In the genomic region with DNA sequence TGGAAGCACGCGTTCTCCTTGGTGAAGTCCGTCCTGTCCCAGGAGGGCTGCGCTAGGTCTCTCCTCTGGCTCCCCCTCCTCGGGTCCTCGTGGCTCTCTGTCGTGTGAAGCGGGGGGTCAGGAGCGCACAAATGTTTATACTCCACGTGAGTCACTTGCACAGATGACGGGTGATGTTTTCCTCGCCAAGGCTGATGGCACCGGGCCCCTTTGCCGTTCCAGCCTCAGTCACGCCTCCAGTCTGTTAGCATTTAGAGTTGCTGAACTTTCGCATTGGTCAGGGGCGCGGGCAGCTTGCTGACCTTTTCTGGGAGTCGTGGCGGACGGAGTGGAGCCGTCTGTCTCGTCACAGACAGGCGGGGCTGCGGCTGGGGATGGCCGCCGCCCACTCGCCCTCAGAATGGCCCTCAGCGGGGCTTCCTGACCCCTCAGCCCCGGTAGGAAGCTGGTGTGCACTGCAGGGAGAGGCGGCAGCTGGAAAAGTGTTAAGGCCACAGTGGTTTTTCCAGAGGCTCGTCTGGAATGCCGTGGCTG, we compare ENCODE assay signal across 9 cellular contexts. TPM values are rescaled to one million over a fixed set of nuclear protein-coding genes. Genes with fewer than 3 reads are reported as not detected.
DNase-seq lines count a peak whose midpoint lies in the region; ATAC-seq and TF ChIP-seq lines count a peak whose summit lies in the region.
"Had no signal": no experiment of that assay in that cellular context is flagged by ENCODE, and none has a peak within 500 bp of the region (broad histone marks: within the 10 kb centered on the region; RNA-seq: fewer than 3 reads in every experiment).

No MANE protein-coding gene starts in this region.

- peaks cover 59% of the 10 kb centered on the region for H3K79me2 ChIP-seq in osteoblast (ENCODE audit: insufficient read depth, low read length)

- H3K4me3 ChIP-seq in adrenal gland (no peak overlapping the region), osteoblast (ENCODE audit: insufficient read depth, low read length) (peak overlapping the region; percentile 54)

- intact Hi-C loops in adrenal gland (cut with DNase I) (no loop called here), cardiac septum (cut with DNase I) (loop anchor here (10.0 kb wide), 1 partner anchor 186 kb away; no protein-coding TSS in a partner anchor)

- H3K4me1 ChIP-seq in adrenal gland (replicated peaks in 1 of 2) = peaks cover 7 to 22% of the 10 kb centered on the region in 2 donors
- H3K4me1 ChIP-seq in osteoblast (ENCODE audit: insufficient read depth, low read length) = peaks cover 33% of the 10 kb centered on the region

- DNase-seq in AG08396 (ENCODE audit: low spot score) (peak; percentile 89), adrenal gland (peak; percentile 33 to 85 (median 59)), cardiac septum (ENCODE audit: low spot score) (peak; percentile 87), osteoblast (ENCODE audit: insufficient read length, low spot score, missing footprints) (peak; percentile 97), NCI-H146 treated with DMSO at 0.1 percent for 48 hours (lab: John Stamatoyannopoulos, UW; ENCODE audit: unreplicated experiment) (no peak), glomerular visceral epithelial cell (ENCODE audit: extremely low spot score) (no peak)
- DNase-seq in activated CD4-positive, alpha-beta T cell treated with anti-CD3 and anti-CD28 coated beads for 4 hours = no peak
- DNase-seq: midbrain had no signal

- no peak for TF ChIP-seq POLR2A in adrenal gland (IDR thresholded peaks at IDR 0.05)

- ATAC-seq in GM18873 (IDR thresholded peaks at IDR 0.05; ENCODE audit: low FRiP score, unreplicated experiment) = no peak

- H3K9me3 ChIP-seq in adrenal gland (replicated peaks in 1 of 3) (no peaks in the 10 kb centered on the region), osteoblast (ENCODE audit: low read depth, low read length) (no peaks in the 10 kb centered on the region)

- H4K20me1 ChIP-seq in osteoblast (ENCODE audit: insufficient read depth, low read length) = no peaks in the 10 kb centered on the region

- TF ChIP-seq CTCF in adrenal gland (IDR thresholded peaks at IDR 0.05) = no peak
- no peak for TF ChIP-seq CTCF in osteoblast (IDR thresholded peaks at IDR 0.05; ENCODE audit: extremely low read depth, low read depth, low read length)

- H3K4me2 ChIP-seq in osteoblast (ENCODE audit: insufficient read depth, low read length) = peak overlapping the region; percentile 84

- H2AFZ ChIP-seq in osteoblast (ENCODE audit: low read length) = peak overlapping the region; percentile 68

- WGBS in adrenal gland, 4 donors = 58 to 73% (median 68%) methylated on average over 20 to 33 of the region's 33 CpGs

- H3K36me3 ChIP-seq in adrenal gland (replicated peaks in 1 of 2) (no peaks in the 10 kb centered on the region), osteoblast (ENCODE audit: insufficient read depth, low read length) (no peaks in the 10 kb centered on the region)

- peak overlapping the region in 4 of 5 donors; percentile 60 to 86 (median 80) for H3K27ac ChIP-seq in adrenal gland
- peak overlapping the region; percentile 100 for H3K27ac ChIP-seq in osteoblast (ENCODE audit: low read depth, low read length)

- H3K27me3 ChIP-seq in adrenal gland = no peaks in the 10 kb centered on the region
- no peaks in the 10 kb centered on the region for H3K27me3 ChIP-seq in osteoblast (ENCODE audit: insufficient read depth, low read length)

RNA-seq across cellular contexts. Expression of a gene that starts 13.7 kb away (rescaled TPM):
- 10 to 100 TPM in 3 of 8 donors, 1 to 10 TPM in 5; 4.8 to 15.2 (median 9.4) TPM for total RNA-seq in adrenal gland
- polyA plus RNA-seq in adrenal gland = 1 to 10 TPM; 1.7 to 5.1 (median 3.7) TPM
- 5.4 TPM for total RNA-seq in cardiac septum
- total RNA-seq in osteoblast = 5.1 and 5.3 TPM in 2 replicates

RNA-seq across cellular contexts. Expression of a gene that starts 32.9 kb away (rescaled TPM):
- 10 to 100 TPM in 6 of 8 donors, 1 to 10 TPM in 2; 6.0 to 22.5 (median 10.3) TPM for total RNA-seq in adrenal gland
- polyA plus RNA-seq in adrenal gland = 10 to 100 TPM in 2 of 3 donors, 1 to 10 TPM in 1; 4.6 to 38.1 (median 18.1) TPM
- total RNA-seq in cardiac septum = 8.8 TPM
- 3.8 and 4.0 TPM in 2 replicates for total RNA-seq in osteoblast

RNA-seq across cellular contexts. Expression of a gene that starts 37.9 kb away (rescaled TPM):
- total RNA-seq in adrenal gland = 10 to 100 TPM in 2 of 8 donors, 1 to 10 TPM in 6; 2.9 to 13.9 (median 5.9) TPM
- 10 to 100 TPM in 1 of 3 donors, 1 to 10 TPM in 2; 1.9 to 14.5 (median 5.5) TPM for polyA plus RNA-seq in adrenal gland
- 3.0 TPM for total RNA-seq in cardiac septum
- total RNA-seq in osteoblast = 0.36 and 2.1 TPM in 2 replicates

RNA-seq across cellular contexts. Expression of a gene that starts 43.9 kb away (rescaled TPM):
- total RNA-seq in adrenal gland (100 to 1,000 TPM in 1 of 8 donors, 10 to 100 TPM in 5, 1 to 10 TPM in 2; 6.3 to 111 (median 21.3) TPM), cardiac septum (29.6 TPM), osteoblast (6.9 and 15.9 TPM in 2 replicates)
- polyA plus RNA-seq in adrenal gland = 10 to 100 TPM in 2 of 3 donors, 1 to 10 TPM in 1; 5.7 to 80.0 (median 51.2) TPM

Comparison
In these comparisons a context has a peak if more than half of its experiments do, and no peak if none do; other contexts are left out.
1. DNase-seq: peak in AG08396 (single experiment), adrenal gland (7 of 7), cardiac septum (single experiment) and osteoblast (single experiment); none in NCI-H146 treated with DMSO at 0.1 percent for 48 hours (single experiment), glomerular visceral epithelial cell (single experiment) and activated CD4-positive, alpha-beta T cell treated with anti-CD3 and anti-CD28 coated beads for 4 hours (0 of 2).